Comparison of ENCODE assay signal across 12 cellular contexts in genomic region chr4:141645611-141646340, GRCh38. TPM values are rescaled to one million over a fixed set of nuclear protein-coding genes. Genes with fewer than 3 reads are reported as not detected.
A peak's percentile ranks its signal among the peaks of the same experiment; 100 is the strongest.
DNase-seq lines count a peak whose midpoint lies in the region; TF ChIP-seq lines count a peak whose summit lies in the region.
"Had no signal": no experiment of that assay in that cellular context is flagged by ENCODE, and none has a peak within 500 bp of the region (broad histone marks: within the 10 kb centered on the region; RNA-seq: fewer than 3 reads in every experiment).

No MANE protein-coding gene starts in this region.

- TF ChIP-seq EP300 in Ishikawa (IDR thresholded peaks at IDR 0.05; ENCODE audit: borderline replicate concordance) = no peak

- H3K4me1 Mint-ChIP-seq in chondrocyte (ENCODE audit: low read depth) = peaks cover 20% of the 10 kb centered on the region
- peaks cover 7% of the 10 kb centered on the region for H3K4me1 Mint-ChIP-seq in activated CD4-positive, alpha-beta memory T cell treated with anti-CD3 and anti-CD28 coated beads, Interleukin-2, amount 10 ng/mL, durations not matched to agents 7 days and 5 days

- TF ChIP-seq RAD21 in Ishikawa (IDR thresholded peaks at IDR 0.05; ENCODE audit: low read depth) = no peak

- peaks cover 3% of the 10 kb centered on the region for H3K9me3 Mint-ChIP-seq in chondrocyte (ENCODE audit: low read depth)
- H3K9me3 Mint-ChIP-seq in activated CD4-positive, alpha-beta memory T cell treated with anti-CD3 and anti-CD28 coated beads, Interleukin-2, amount 10 ng/mL, durations not matched to agents 7 days and 5 days = no peaks in the 10 kb centered on the region

- POLR2A ChIA-PET in activated CD4-positive, alpha-beta memory T cell treated with anti-CD3 and anti-CD28 coated beads, Interleukin-2, amount 10 ng/mL, durations not matched to agents 7 days and 5 days (lab: Charles Lee) = interaction anchor here (2.6 kb wide), 1 partner anchor 8 kb away, joined by 8 read pairs; the partner anchor contains the start of gene IL15

- H3K27me3 Mint-ChIP-seq in chondrocyte (ENCODE audit: low read depth) = no peaks in the 10 kb centered on the region
- H3K27me3 Mint-ChIP-seq in activated CD4-positive, alpha-beta memory T cell treated with anti-CD3 and anti-CD28 coated beads, Interleukin-2, amount 10 ng/mL, durations not matched to agents 7 days and 5 days = no peaks in the 10 kb centered on the region

- H3K4me3 Mint-ChIP-seq in chondrocyte (ENCODE audit: unreplicated experiment) = no peak overlapping the region
- H3K4me3 Mint-ChIP-seq in activated CD4-positive, alpha-beta memory T cell treated with anti-CD3 and anti-CD28 coated beads, Interleukin-2, amount 10 ng/mL, durations not matched to agents 7 days and 5 days = no peak overlapping the region

- in situ Hi-C loops in GM13977 (cut with MboI; ENCODE audit: low pct_unique_long_range_greater_than_20kb, low sequenced_read_pairs, unreplicated experiment) = no loop called here

- no peak for TF ChIP-seq CTCF in chondrocyte (IDR thresholded peaks at IDR 0.05)
- TF ChIP-seq CTCF in GM13977 (IDR thresholded peaks at IDR 0.05; ENCODE audit: extremely low read depth, insufficient read depth, missing control alignments) = no peak

- CTCF ChIA-PET in activated CD4-positive, alpha-beta memory T cell treated with anti-CD3 and anti-CD28 coated beads, Interleukin-2, amount 10 ng/mL, durations not matched to agents 7 days and 5 days (lab: Charles Lee) = no interaction called here

- H3K27ac Mint-ChIP-seq in chondrocyte (ENCODE audit: unreplicated experiment) = peak overlapping the region; percentile 19
- no peak overlapping the region for H3K27ac Mint-ChIP-seq in activated CD4-positive, alpha-beta memory T cell treated with anti-CD3 and anti-CD28 coated beads, Interleukin-2, amount 10 ng/mL, durations not matched to agents 7 days and 5 days

- DNase-seq in GM04503 (ENCODE audit: low read depth) (peak; percentile 81), chondrocyte (ENCODE audit: low spot score) (no peak), renal cortical epithelial cell (ENCODE audit: low read depth) (peak; percentile 94), LoVo (ENCODE audit: low spot score) (no peak), cerebellar cortex (ENCODE audit: low spot score) (no peak), GM13977 (ENCODE audit: low spot score) (no peak)
- DNase-seq in activated CD4-positive, alpha-beta memory T cell treated with anti-CD3 and anti-CD28 coated beads, Interleukin-2, amount 10 ng/mL, durations not matched to agents 7 days and 5 days = no peak
- DNase-seq: activated CD4-positive, CD25-positive, alpha-beta regulatory T cell treated with anti-CD3 and anti-CD28 coated beads, Interleukin-2, amount 50 U/mL, for 72 hours; activated gamma-delta T cell; Right ventricle myocardium superior; stimulated activated naive CD4-positive, alpha-beta T cell had no signal

- H3K36me3 Mint-ChIP-seq in chondrocyte (ENCODE audit: low read depth) = no peaks in the 10 kb centered on the region
- H3K36me3 Mint-ChIP-seq in activated CD4-positive, alpha-beta memory T cell treated with anti-CD3 and anti-CD28 coated beads, Interleukin-2, amount 10 ng/mL, durations not matched to agents 7 days and 5 days (ENCODE audit: low read depth) = no peaks in the 10 kb centered on the region

TF ChIP-seq in Ishikawa, 13 proteins besides CTCF, POLR2A, EP300 and RAD21:
- 0 out of 2 replicates have a peak, but pooled peaks have one; percentile 20 for TF ChIP-seq TEAD4 (IDR thresholded peaks at IDR 0.05)
- TF ChIP-seq REST (IDR thresholded peaks at IDR 0.05; ENCODE audit: low read depth) = no peak
- no peak for TF ChIP-seq YY1 (IDR thresholded peaks at IDR 0.05; ENCODE audit: low read depth)
- no peak for TF ChIP-seq TCF12 (IDR thresholded peaks at IDR 0.05; ENCODE audit: low read depth)

RNA-seq across cellular contexts. Expression of gene IL15, which starts 9.4 kb away (rescaled TPM):
- total RNA-seq in chondrocyte = 0.90 to 4.2 TPM (median 1.3 TPM) in 3 replicates
- 9.0 and 20.1 TPM in 2 replicates for total RNA-seq in renal cortical epithelial cell
- total RNA-seq in activated CD4-positive, alpha-beta memory T cell treated with anti-CD3 and anti-CD28 coated beads, Interleukin-2, amount 10 ng/mL, durations not matched to agents 7 days and 5 days = 1 to 10 TPM; 3.9 to 4.0 TPM

Comparison
In these comparisons a context has a peak if more than half of its experiments do, and no peak if none do; other contexts are left out.
1. DNase-seq: peak in GM04503 (single experiment) and renal cortical epithelial cell (single experiment); none in chondrocyte (single experiment), LoVo (single experiment), cerebellar cortex (single experiment), activated CD4-positive, alpha-beta memory T cell treated with anti-CD3 and anti-CD28 coated beads, Interleukin-2, amount 10 ng/mL, durations not matched to agents 7 days and 5 days (single experiment) and GM13977 (single experiment).